Comparison of ENCODE assay signal across 19 cellular contexts in the genomic region with DNA sequence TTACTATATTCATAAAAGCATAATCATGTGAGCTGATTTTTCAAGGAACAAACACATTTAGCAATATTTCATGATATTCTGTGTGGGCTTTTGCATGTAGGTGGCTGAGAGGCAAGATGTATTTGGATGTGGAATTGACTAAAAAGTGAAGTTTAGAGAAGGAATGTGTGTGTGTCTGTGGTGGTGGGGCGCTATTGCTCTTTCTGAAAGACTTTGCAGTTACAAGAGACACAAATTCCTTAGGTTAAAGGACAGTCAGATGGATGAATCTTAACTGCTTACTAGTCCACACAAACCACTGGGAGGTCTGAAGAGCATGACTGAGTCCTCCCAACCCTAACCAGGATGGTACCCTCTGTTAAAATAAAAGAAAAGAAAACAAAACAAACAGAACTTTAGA.
A peak's percentile ranks its signal among the peaks of the same experiment; 100 is the strongest.
DNase-seq lines count a peak whose midpoint lies in the region; ATAC-seq, FAIRE-seq and TF ChIP-seq lines count a peak whose summit lies in the region.
"Had no signal": no experiment of that assay in that cellular context is flagged by ENCODE, and none has a peak within 500 bp of the region (broad histone marks: within the 10 kb centered on the region; RNA-seq: fewer than 3 reads in every experiment).

No MANE protein-coding gene starts in this region.

- H3K9me3 Mint-ChIP-seq in activated T-helper 2 cell treated with anti-CD3 and anti-CD28 coated beads, Interferon-gamma antibody, Interleukin-2, Interleukin-4, amounts not matched to agents 10 μg/mL and 5 μg/mL and 100 μg/mL, durations not matched to agents 14 hours and 24 hours and 36 hours: no peaks in the 10 kb centered on the region

- CTCF ChIA-PET in HepG2 (lab: Yijun Ruan, JAX; ENCODE audit: low intra/inter-chr PET ratio, low total read pairs): no interaction called here

- H3K27me3 Mint-ChIP-seq in activated T-helper 2 cell treated with anti-CD3 and anti-CD28 coated beads, Interferon-gamma antibody, Interleukin-2, Interleukin-4, amounts not matched to agents 10 μg/mL and 5 μg/mL and 100 μg/mL, durations not matched to agents 14 hours and 24 hours and 36 hours (ENCODE audit: low read depth): no peaks in the 10 kb centered on the region

- H3K4me1 ChIP-seq in HepG2 (ENCODE audit: insufficient read depth, low read length) (no peaks in the 10 kb centered on the region), right lobe of liver (no peaks in the 10 kb centered on the region)
- H3K4me1 ChIP-seq: BLaER1 had no signal

- H3K79me2 ChIP-seq in HepG2 (ENCODE audit: insufficient read depth, low read length): no peaks in the 10 kb centered on the region

- H3K36me3 ChIP-seq in HepG2 (replicated peaks in 1 of 2; ENCODE audit: control insufficient read depth in 1 of 2, insufficient read depth in 2 of 2, low read length in 2 of 2) (no peaks in the 10 kb centered on the region), right lobe of liver (no peaks in the 10 kb centered on the region)
- H3K36me3 ChIP-seq: BLaER1 had no signal

- H3K27ac ChIP-seq in HepG2 (ENCODE audit: extremely low read length, insufficient read depth, low read length) (no peak overlapping the region), right lobe of liver (no peak overlapping the region)
- H3K27ac ChIP-seq: BLaER1, PC-9, SK-N-MC had no signal

- no peak overlapping the region for H3K27ac Mint-ChIP-seq in activated T-helper 2 cell treated with anti-CD3 and anti-CD28 coated beads, Interferon-gamma antibody, Interleukin-2, Interleukin-4, amounts not matched to agents 10 μg/mL and 5 μg/mL and 100 μg/mL, durations not matched to agents 14 hours and 24 hours and 36 hours

- FAIRE-seq in HepG2 (lab: Jason Lieb, UNC): no peak

- POLR2A ChIA-PET in HepG2 (lab: Yijun Ruan, JAX): no interaction called here

- no peaks in the 10 kb centered on the region for H4K20me1 ChIP-seq in HepG2 (ENCODE audit: insufficient read depth, low read length)
- H4K20me1 ChIP-seq: BLaER1 had no signal

- in situ Hi-C loops in HepG2 (cut with HindIII; ENCODE audit: extremely low pct_ligation_motif_present, low pct_unique_long_range_greater_than_20kb): no loop called here
- in situ Hi-C loops in SK-MEL-5 (cut with HindIII; ENCODE audit: low pct_unique_long_range_greater_than_20kb, low sequenced_read_pairs): no loop called here

- no peak overlapping the region for H3K4me3 ChIP-seq in HepG2 (replicated peaks in 1 of 3; ENCODE audit: insufficient read depth in 1 of 3, low read depth in 2 of 3, low read length in 3 of 3)
- no peak overlapping the region for H3K4me3 ChIP-seq in right lobe of liver
- H3K4me3 ChIP-seq: BLaER1, PC-9, SK-N-MC had no signal

- H2AFZ ChIP-seq in HepG2 (ENCODE audit: low read length): no peak overlapping the region
- H2AFZ ChIP-seq: PC-9 had no signal

- WGBS in HepG2 (ENCODE audit: low lambda C conversion rate): 0% methylated on average over 1 of the region's 1 CpG
- WGBS in right lobe of liver (ENCODE audit: insufficient coverage, low coverage, low lambda C conversion rate, missing lambda C conversion rate): 33% methylated on average over 1 of the region's 1 CpG

- TF ChIP-seq POLR2A in HepG2 (IDR thresholded peaks at IDR 0.05; ENCODE audit: insufficient read depth in 1 of 2, low read depth in 2 of 2, low read length in 2 of 2) (no peak), right lobe of liver (IDR thresholded peaks at IDR 0.05) (no peak), GM18505 (IDR thresholded peaks at IDR 0.05; ENCODE audit: borderline replicate concordance, extremely low read depth, insufficient read depth, insufficient read length) (no peak)

- H3K9me3 ChIP-seq in HepG2 (ENCODE audit: low read length) (no peaks in the 10 kb centered on the region), right lobe of liver (no peaks in the 10 kb centered on the region)
- H3K9me3 ChIP-seq: BLaER1 had no signal

- no peak overlapping the region for H3K9ac ChIP-seq in HepG2 (ENCODE audit: insufficient read depth, low read depth, low read length)
- H3K9ac ChIP-seq: BLaER1 had no signal

- TF ChIP-seq EP300 in HepG2 (IDR thresholded peaks at IDR 0.05; ENCODE audit: low read depth in 2 of 2, low read length in 2 of 2) (no peak), HepG2 (CRISPR knock-in tag; IDR thresholded peaks at IDR 0.05; ENCODE audit: borderline replicate concordance) (no peak)

- BruUV-seq in HepG2 (replicated peaks; lab: Mats Ljungman, UMichigan): no TSS peak

- intact Hi-C loops in HepG2 (cut with micrococcal nuclease; ENCODE audit: unreplicated experiment) (no loop called here), right lobe of liver (cut with DNase I) (no loop called here)
- intact Hi-C loops in activated T-helper 2 cell treated with anti-CD3 and anti-CD28 coated beads, Interferon-gamma antibody, Interleukin-2, Interleukin-4, amounts not matched to agents 10 μg/mL and 5 μg/mL and 100 μg/mL, durations not matched to agents 14 hours and 24 hours and 36 hours (cut with micrococcal nuclease): no loop called here

- no peak overlapping the region for H3K4me2 ChIP-seq in HepG2 (ENCODE audit: low read depth, low read length)
- H3K4me2 ChIP-seq: BLaER1, PC-9 had no signal

- no peaks in the 10 kb centered on the region for H3K4me1 Mint-ChIP-seq in activated T-helper 2 cell treated with anti-CD3 and anti-CD28 coated beads, Interferon-gamma antibody, Interleukin-2, Interleukin-4, amounts not matched to agents 10 μg/mL and 5 μg/mL and 100 μg/mL, durations not matched to agents 14 hours and 24 hours and 36 hours (ENCODE audit: low read depth)
- H3K4me1 Mint-ChIP-seq: CD8-positive, alpha-beta memory T cell had no signal

- no peak overlapping the region for H3K4me3 Mint-ChIP-seq in activated T-helper 2 cell treated with anti-CD3 and anti-CD28 coated beads, Interferon-gamma antibody, Interleukin-2, Interleukin-4, amounts not matched to agents 10 μg/mL and 5 μg/mL and 100 μg/mL, durations not matched to agents 14 hours and 24 hours and 36 hours (ENCODE audit: low read depth)
- H3K4me3 Mint-ChIP-seq: CD8-positive, alpha-beta memory T cell had no signal

- no peak for TF ChIP-seq RAD21 in HepG2 (CRISPR knock-in tag; IDR thresholded peaks at IDR 0.05)

- ATAC-seq in HepG2: no peak
- no peak for ATAC-seq in right lobe of liver
- ATAC-seq in GM18505 (IDR thresholded peaks at IDR 0.05; ENCODE audit: unreplicated experiment): no peak
- ATAC-seq in GM18868 (IDR thresholded peaks at IDR 0.05; ENCODE audit: unreplicated experiment): no peak

- TF ChIP-seq CTCF in HepG2 (CRISPR knock-in tag; IDR thresholded peaks at IDR 0.05) (no peak), right lobe of liver (IDR thresholded peaks at IDR 0.05) (no peak)

- H3K27me3 ChIP-seq in HepG2 (ENCODE audit: control insufficient read depth in 1 of 2, insufficient read depth in 2 of 2, low read length in 2 of 2): no peaks in the 10 kb centered on the region
- H3K27me3 ChIP-seq in right lobe of liver: no peaks in the 10 kb centered on the region
- H3K27me3 ChIP-seq: BLaER1 had no signal

- no peaks in the 10 kb centered on the region for H3K36me3 Mint-ChIP-seq in activated T-helper 2 cell treated with anti-CD3 and anti-CD28 coated beads, Interferon-gamma antibody, Interleukin-2, Interleukin-4, amounts not matched to agents 10 μg/mL and 5 μg/mL and 100 μg/mL, durations not matched to agents 14 hours and 24 hours and 36 hours (ENCODE audit: low read depth)
- H3K36me3 Mint-ChIP-seq: CD8-positive, alpha-beta memory T cell had no signal

- DNase-seq in HepG2 (ENCODE audit: low spot score) (no peak), right lobe of liver (no peak), SK-MEL-5 (ENCODE audit: low read depth, low spot score) (peak; percentile 30), iPS-NIHi7 (ENCODE audit: extremely low spot score) (peak; percentile 15), COLO668 (lab: John Stamatoyannopoulos, UW; ENCODE audit: unreplicated experiment) (no peak)
- no peak for DNase-seq in activated T-helper 2 cell treated with anti-CD3 and anti-CD28 coated beads, Interferon-gamma antibody, Interleukin-2, Interleukin-4, amounts not matched to agents 10 μg/mL and 5 μg/mL and 100 μg/mL, durations not matched to agents 14 hours and 24 hours and 36 hours (ENCODE audit: low spot score)
- DNase-seq: CD8-positive, alpha-beta memory T cell; EL; KG1; NCI-H1048; NCI-H146; NCI-H2081; NCI-H510A; NCI-H774; PC-9 had no signal

Comparison
In these comparisons a context has a peak if more than half of its experiments do, and no peak if none do; other contexts are left out.
1. DNase-seq: peak in SK-MEL-5 (single experiment) and iPS-NIHi7 (single experiment); none in HepG2 (single experiment), right lobe of liver (0 of 3), COLO668 (single experiment) and activated T-helper 2 cell treated with anti-CD3 and anti-CD28 coated beads, Interferon-gamma antibody, Interleukin-2, Interleukin-4, amounts not matched to agents 10 μg/mL and 5 μg/mL and 100 μg/mL, durations not matched to agents 14 hours and 24 hours and 36 hours (single experiment).